Comparison of ENCODE assay signal across 16 cellular contexts in genomic region chr5:147303251-147303650, GRCh38.
DNase-seq lines count a peak whose midpoint lies in the region; ATAC-seq and TF ChIP-seq lines count a peak whose summit lies in the region.
"Had no signal": no experiment of that assay in that cellular context is flagged by ENCODE, and none has a peak within 500 bp of the region (broad histone marks: within the 10 kb centered on the region; RNA-seq: fewer than 3 reads in every experiment).

No MANE protein-coding gene starts in this region.

- H3K4me3 ChIP-seq in AG09309 (ENCODE audit: control insufficient read depth, low read depth, low read length), result no peak overlapping the region
- no peak overlapping the region for H3K4me3 ChIP-seq in astrocyte of the spinal cord (ENCODE audit: low read depth, low read length)
- no peak overlapping the region for H3K4me3 ChIP-seq in lower lobe of right lung

- no peaks in the 10 kb centered on the region for H3K9me3 ChIP-seq in lower lobe of right lung

- peak overlapping the region; percentile 26 for H3K4me3 Mint-ChIP-seq in HFFc6
- no peak overlapping the region for H3K4me3 Mint-ChIP-seq in activated T-helper 1 cell treated with anti-CD3 and anti-CD28 coated beads, Interleukin-12 subunit alpha, Interleukin-12 subunit beta, Interleukin-2, Interleukin-4 antibody, amounts not matched to agents 30 ng/mL and 10 ng/mL and 1 ng/mL, durations not matched to agents 14 hours and 24 hours and 36 hours
- H3K4me3 Mint-ChIP-seq: activated naive CD8-positive, alpha-beta T cell treated with anti-CD3 and anti-CD28 coated beads for 36 hours; activated T-cell treated with anti-CD3 and anti-CD28 coated beads, Interleukin-2, amount 50 U/mL, for 24 hours; neural crest cell; stimulated activated naive CD8-positive, alpha-beta T cell treated with anti-CD3 and anti-CD28 coated beads, Interleukin-15, Interleukin-2, amounts not matched to agents 100 ng/mL and 50 ng/mL, for 24 hours had no signal

- no peaks in the 10 kb centered on the region for H3K36me3 ChIP-seq in lower lobe of right lung

- H3K27me3 ChIP-seq in lower lobe of right lung (ENCODE audit: low read depth), result no peaks in the 10 kb centered on the region

- H3K27ac Mint-ChIP-seq in HFFc6, result peak overlapping the region; percentile 72
- H3K27ac Mint-ChIP-seq in activated T-helper 1 cell treated with anti-CD3 and anti-CD28 coated beads, Interleukin-12 subunit alpha, Interleukin-12 subunit beta, Interleukin-2, Interleukin-4 antibody, amounts not matched to agents 30 ng/mL and 10 ng/mL and 1 ng/mL, durations not matched to agents 14 hours and 24 hours and 36 hours, result no peak overlapping the region
- H3K27ac Mint-ChIP-seq: activated naive CD8-positive, alpha-beta T cell treated with anti-CD3 and anti-CD28 coated beads for 36 hours; activated T-cell treated with anti-CD3 and anti-CD28 coated beads, Interleukin-2, amount 50 U/mL, for 24 hours; stimulated activated naive CD8-positive, alpha-beta T cell treated with anti-CD3 and anti-CD28 coated beads, Interleukin-15, Interleukin-2, amounts not matched to agents 100 ng/mL and 50 ng/mL, for 24 hours had no signal

- peaks cover 6% of the 10 kb centered on the region for H3K4me1 ChIP-seq in lower lobe of right lung

- H3K27ac ChIP-seq in lower lobe of right lung, result peak overlapping the region; percentile 64

- H3K36me3 Mint-ChIP-seq in HFFc6 (ENCODE audit: low read depth), result peaks cover 6% of the 10 kb centered on the region
- H3K36me3 Mint-ChIP-seq in activated T-helper 1 cell treated with anti-CD3 and anti-CD28 coated beads, Interleukin-12 subunit alpha, Interleukin-12 subunit beta, Interleukin-2, Interleukin-4 antibody, amounts not matched to agents 30 ng/mL and 10 ng/mL and 1 ng/mL, durations not matched to agents 14 hours and 24 hours and 36 hours (ENCODE audit: low read depth), result no peaks in the 10 kb centered on the region
- H3K36me3 Mint-ChIP-seq: activated naive CD8-positive, alpha-beta T cell treated with anti-CD3 and anti-CD28 coated beads for 36 hours had no signal

- H3K9me3 Mint-ChIP-seq in HFFc6, result peaks cover 6% of the 10 kb centered on the region; the same call in 1 of the 2 replicates
- H3K9me3 Mint-ChIP-seq in activated T-helper 1 cell treated with anti-CD3 and anti-CD28 coated beads, Interleukin-12 subunit alpha, Interleukin-12 subunit beta, Interleukin-2, Interleukin-4 antibody, amounts not matched to agents 30 ng/mL and 10 ng/mL and 1 ng/mL, durations not matched to agents 14 hours and 24 hours and 36 hours, result no peaks in the 10 kb centered on the region
- H3K9me3 Mint-ChIP-seq: activated T-cell treated with anti-CD3 and anti-CD28 coated beads, Interleukin-2, amount 50 U/mL, for 24 hours; stimulated activated naive CD8-positive, alpha-beta T cell treated with anti-CD3 and anti-CD28 coated beads, Interleukin-15, Interleukin-2, amounts not matched to agents 100 ng/mL and 50 ng/mL, for 24 hours had no signal

- intact Hi-C loops in lower lobe of right lung (cut with DNase I), result no loop called here
- intact Hi-C loops in activated T-helper 1 cell treated with anti-CD3 and anti-CD28 coated beads, Interleukin-12 subunit alpha, Interleukin-12 subunit beta, Interleukin-2, Interleukin-4 antibody, amounts not matched to agents 30 ng/mL and 10 ng/mL and 1 ng/mL, durations not matched to agents 14 hours and 24 hours and 36 hours (cut with micrococcal nuclease), result no loop called here

- no peaks in the 10 kb centered on the region; the same call in 1 of the 2 replicates for H3K27me3 Mint-ChIP-seq in HFFc6 (ENCODE audit: insufficient read depth)
- no peaks in the 10 kb centered on the region for H3K27me3 Mint-ChIP-seq in activated T-helper 1 cell treated with anti-CD3 and anti-CD28 coated beads, Interleukin-12 subunit alpha, Interleukin-12 subunit beta, Interleukin-2, Interleukin-4 antibody, amounts not matched to agents 30 ng/mL and 10 ng/mL and 1 ng/mL, durations not matched to agents 14 hours and 24 hours and 36 hours (ENCODE audit: insufficient read depth)
- H3K27me3 Mint-ChIP-seq: activated T-cell treated with anti-CD3 and anti-CD28 coated beads, Interleukin-2, amount 50 U/mL, for 24 hours; stimulated activated naive CD8-positive, alpha-beta T cell treated with anti-CD3 and anti-CD28 coated beads, Interleukin-15, Interleukin-2, amounts not matched to agents 100 ng/mL and 50 ng/mL, for 24 hours had no signal

- DNase-seq in AG09309 (ENCODE audit: low read depth) (peak; percentile 8), HFFc6 (peak; percentile 10), astrocyte of the spinal cord (ENCODE audit: low read depth, low spot score) (peak; percentile 35), lower lobe of right lung (no peak), occipital lobe (lab: John Stamatoyannopoulos, UW) (no peak), NCI-H2227 treated with DMSO at 0.1 percent for 48 hours (lab: John Stamatoyannopoulos, UW) (no peak), GF-D8 (lab: John Stamatoyannopoulos, UW) (no peak)
- DNase-seq in activated T-helper 1 cell treated with anti-CD3 and anti-CD28 coated beads, Interleukin-12 subunit alpha, Interleukin-12 subunit beta, Interleukin-2, Interleukin-4 antibody, amounts not matched to agents 30 ng/mL and 10 ng/mL and 1 ng/mL, durations not matched to agents 14 hours and 24 hours and 36 hours (ENCODE audit: low spot score), result no peak
- DNase-seq: activated CD4-positive, alpha-beta T cell treated with anti-CD3 and anti-CD28 coated beads, Interleukin-2, amount 50 U/mL, for 4 hours; activated naive CD8-positive, alpha-beta T cell treated with anti-CD3 and anti-CD28 coated beads for 36 hours; activated T-cell treated with anti-CD3 and anti-CD28 coated beads, Interleukin-2, amount 50 U/mL, for 24 hours; glutamatergic neuron; islet precursor cell; NCI-H774 had no signal

- peak; percentile 91 to 96 for ATAC-seq in lower lobe of right lung

- in situ Hi-C loops in astrocyte of the spinal cord (cut with HindIII; ENCODE audit: low sequenced_read_pairs), result no loop called here

- TF ChIP-seq CTCF in AG09309 (IDR thresholded peaks at IDR 0.05; ENCODE audit: control insufficient read depth, insufficient read depth, low read depth, low read length, missing control alignments), result no peak
- no peak for TF ChIP-seq CTCF in HFFc6 (IDR thresholded peaks at IDR 0.05)
- TF ChIP-seq CTCF in astrocyte of the spinal cord (IDR thresholded peaks at IDR 0.05; ENCODE audit: low read depth, low read length), result no peak
- TF ChIP-seq CTCF in lower lobe of right lung (IDR thresholded peaks at IDR 0.05), result no peak

- peaks cover 38% of the 10 kb centered on the region for H3K4me1 Mint-ChIP-seq in HFFc6 (ENCODE audit: low read depth)
- no peaks in the 10 kb centered on the region for H3K4me1 Mint-ChIP-seq in activated T-helper 1 cell treated with anti-CD3 and anti-CD28 coated beads, Interleukin-12 subunit alpha, Interleukin-12 subunit beta, Interleukin-2, Interleukin-4 antibody, amounts not matched to agents 30 ng/mL and 10 ng/mL and 1 ng/mL, durations not matched to agents 14 hours and 24 hours and 36 hours (ENCODE audit: low read depth)
- H3K4me1 Mint-ChIP-seq: activated naive CD8-positive, alpha-beta T cell treated with anti-CD3 and anti-CD28 coated beads for 36 hours; neural crest cell had no signal

Comparison
In these comparisons a context has a peak if more than half of its experiments do, and no peak if none do; other contexts are left out.
1. DNase-seq: peak in AG09309 (single experiment), HFFc6 (single experiment) and astrocyte of the spinal cord (single experiment); none in lower lobe of right lung (single experiment), activated T-helper 1 cell treated with anti-CD3 and anti-CD28 coated beads, Interleukin-12 subunit alpha, Interleukin-12 subunit beta, Interleukin-2, Interleukin-4 antibody, amounts not matched to agents 30 ng/mL and 10 ng/mL and 1 ng/mL, durations not matched to agents 14 hours and 24 hours and 36 hours (single experiment), occipital lobe (single experiment), NCI-H2227 treated with DMSO at 0.1 percent for 48 hours (single experiment) and GF-D8 (single experiment).